1 cellular context compared by ENCODE assay signal in the genomic region with DNA sequence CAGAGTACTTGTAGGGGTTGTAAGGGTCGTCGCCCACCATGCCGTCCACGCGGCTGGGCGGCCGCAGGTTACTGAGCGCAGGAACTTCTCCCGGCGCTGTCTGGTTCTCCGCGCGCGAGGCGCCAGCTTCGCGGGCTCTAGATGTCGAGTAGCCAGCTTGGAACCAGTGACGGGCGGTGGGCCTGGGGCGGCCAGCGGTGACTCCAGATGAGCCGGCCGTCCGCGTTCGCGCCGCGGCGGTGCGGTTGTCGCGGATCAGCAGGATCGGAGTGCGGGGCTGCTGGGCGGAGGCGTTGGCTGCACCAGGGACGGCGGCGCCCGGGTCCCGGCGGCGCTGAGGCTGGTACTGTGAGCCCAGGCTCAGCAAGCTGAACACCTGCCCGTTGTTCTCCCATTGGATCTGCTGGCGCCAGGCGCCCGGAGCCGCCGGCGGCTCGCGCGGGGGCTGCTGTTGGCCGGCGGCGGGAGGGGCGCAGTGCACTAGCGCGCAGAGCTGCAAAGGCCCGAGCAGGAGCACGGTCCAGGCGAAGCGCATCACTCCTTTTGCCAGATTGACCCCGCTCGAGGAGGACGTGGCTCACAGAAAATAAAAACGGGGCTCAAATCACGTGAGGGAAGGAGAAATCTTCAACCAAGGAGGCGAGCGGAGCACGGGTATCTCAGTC.
A peak's percentile ranks its signal among the peaks of the same experiment; 100 is the strongest.
TF ChIP-seq lines count a peak whose summit lies in the region.

No MANE protein-coding gene starts in this region.

TF ChIP-seq in K562, 482 proteins besides CTCF, POLR2A, EP300 and RAD21:
- TF ChIP-seq ZBTB33 (CRISPR knock-in tag; IDR thresholded peaks at IDR 0.05) (peak; percentile 39; the same call in 1 of the 2 replicates), HDAC1 (IDR thresholded peaks at IDR 0.05) (no peak), EZH2 (IDR thresholded peaks at IDR 0.05; ENCODE audit: borderline replicate concordance, low read depth, low read length) (no peak), ZNF512 (tag; IDR thresholded peaks at IDR 0.05) (no peak), BCLAF1 (IDR thresholded peaks at IDR 0.05; ENCODE audit: borderline replicate concordance in 1 of 2, control insufficient read depth in 1 of 2, low read depth in 2 of 2, low read length in 1 of 2) (no peak), KDM2B (CRISPR knock-in tag; IDR thresholded peaks at IDR 0.05) (no peak)
